ENCODE assay signal across 30 cellular contexts in genomic region chr3:46922426-46922825, GRCh38. TPM values are rescaled to one million over a fixed set of nuclear protein-coding genes. Genes with fewer than 3 reads are reported as not detected.
DNase-seq lines count a peak whose midpoint lies in the region; ATAC-seq and TF ChIP-seq lines count a peak whose summit lies in the region.
"Had no signal": no experiment of that assay in that cellular context is flagged by ENCODE, and none has a peak within 500 bp of the region (broad histone marks: within the 10 kb centered on the region; RNA-seq: fewer than 3 reads in every experiment).

No MANE protein-coding gene starts in this region.

- peaks cover 45% of the 10 kb centered on the region for H3K4me1 ChIP-seq in BLaER1
- peaks cover 8% of the 10 kb centered on the region for H3K4me1 ChIP-seq in osteoblast (ENCODE audit: insufficient read depth, low read length)
- H3K4me1 ChIP-seq: BE2C, SJSA1 had no signal

- H3K9ac ChIP-seq in BLaER1, result peak overlapping the region; percentile 1
- H3K9ac ChIP-seq: KMS-11 had no signal

- H3K27me3 ChIP-seq in BLaER1, result no peaks in the 10 kb centered on the region
- H3K27me3 ChIP-seq in osteoblast (ENCODE audit: insufficient read depth, low read length), result no peaks in the 10 kb centered on the region
- H3K27me3 ChIP-seq: BE2C, SJSA1 had no signal

- H3K4me3 Mint-ChIP-seq in activated T-helper 17 cell treated with anti-CD3 and anti-CD28 coated beads, Interleukin-2, amount 50 U/mL, for 72 hours, result no peak overlapping the region
- no peak overlapping the region for H3K4me3 Mint-ChIP-seq in stimulated activated memory B cell treated with anti-CD40 and anti-IgM and Interleukin-4, amounts not matched to agents 10 μg/mL and 1 μg/mL and 100 μg/mL, for 72 hours
- H3K4me3 Mint-ChIP-seq: CD4-positive, alpha-beta T cell had no signal

- peak overlapping the region; percentile 33 for H3K27ac Mint-ChIP-seq in activated T-helper 17 cell treated with anti-CD3 and anti-CD28 coated beads, Interleukin-2, amount 50 U/mL, for 72 hours
- H3K27ac Mint-ChIP-seq in stimulated activated memory B cell treated with anti-CD40 and anti-IgM and Interleukin-4, amounts not matched to agents 10 μg/mL and 1 μg/mL and 100 μg/mL, for 72 hours, result peak overlapping the region; percentile 78

- no peak for ATAC-seq in activated T-helper 17 cell treated with anti-CD3 and anti-CD28 coated beads, Interleukin-2, amount 50 U/mL, for 72 hours (replicated peaks)
- ATAC-seq in stimulated activated memory B cell treated with anti-CD40 and anti-IgM and Interleukin-4, amounts not matched to agents 10 μg/mL and 1 μg/mL and 100 μg/mL, for 72 hours, result no peak
- ATAC-seq: GM12878, PC-3 had no signal

- H3K36me3 Mint-ChIP-seq in activated T-helper 17 cell treated with anti-CD3 and anti-CD28 coated beads, Interleukin-2, amount 50 U/mL, for 72 hours (ENCODE audit: low read depth), result peaks cover 96% of the 10 kb centered on the region
- peaks cover 75% of the 10 kb centered on the region for H3K36me3 Mint-ChIP-seq in stimulated activated memory B cell treated with anti-CD40 and anti-IgM and Interleukin-4, amounts not matched to agents 10 μg/mL and 1 μg/mL and 100 μg/mL, for 72 hours

- H3K9me3 Mint-ChIP-seq in activated T-helper 17 cell treated with anti-CD3 and anti-CD28 coated beads, Interleukin-2, amount 50 U/mL, for 72 hours, result no peaks in the 10 kb centered on the region
- H3K9me3 Mint-ChIP-seq in stimulated activated memory B cell treated with anti-CD40 and anti-IgM and Interleukin-4, amounts not matched to agents 10 μg/mL and 1 μg/mL and 100 μg/mL, for 72 hours, result peaks cover 3% of the 10 kb centered on the region
- H3K9me3 Mint-ChIP-seq: CD4-positive, alpha-beta T cell; IgD-negative memory B cell had no signal

- TF ChIP-seq CTCF in osteoblast (IDR thresholded peaks at IDR 0.05; ENCODE audit: extremely low read depth, low read depth, low read length), result no peak

- peaks cover 87% of the 10 kb centered on the region for H3K36me3 ChIP-seq in BLaER1
- peaks cover 90% of the 10 kb centered on the region for H3K36me3 ChIP-seq in osteoblast (ENCODE audit: insufficient read depth, low read length)

- H3K79me2 ChIP-seq in osteoblast (ENCODE audit: insufficient read depth, low read length), result peaks cover 35% of the 10 kb centered on the region

- DNase-seq in osteoblast (ENCODE audit: insufficient read length, low spot score, missing footprints) (peak; percentile 73), DMS153 treated with DMSO at 0.1 percent for 48 hours (lab: John Stamatoyannopoulos, UW; ENCODE audit: unreplicated experiment) (no peak), dedifferentiated amniotic fluid mesenchymal stem cell (ENCODE audit: extremely low spot score) (no peak), hypothalamus (lab: John Stamatoyannopoulos, UW) (no peak)
- no peak for DNase-seq in activated CD8-positive, alpha-beta memory T cell treated with anti-CD3 and anti-CD28 coated beads for 24 hours
- DNase-seq: BE2C; CD4-positive, alpha-beta T cell; DMS79; EL; GDM1; NCI-H1048; NCI-H1417; NCI-H1694; NCI-H2029 treated with DMSO at 0.1 percent for 48 hours; NCI-H446 treated with DMSO at 0.1 percent for 48 hours; NCI-H526; NCI-H82; NK-92 treated with Interleukin-12 subunit alpha and Interleukin-12 subunit beta, amount 100 ng/mL, for 24 hours; PC-3; Right ventricle myocardium superior; RPMI8226 had no signal

- peak overlapping the region; percentile 55; the same call in 1 of the 2 replicates for H3K27ac ChIP-seq in BLaER1
- no peak overlapping the region for H3K27ac ChIP-seq in osteoblast (ENCODE audit: low read depth, low read length)
- H3K27ac ChIP-seq: KMS-11, SJSA1 had no signal

- H2AFZ ChIP-seq in osteoblast (ENCODE audit: low read length), result no peak overlapping the region

- H3K4me3 ChIP-seq in BLaER1 (no peak overlapping the region), osteoblast (ENCODE audit: insufficient read depth, low read length) (no peak overlapping the region)
- H3K4me3 ChIP-seq: GM12878, SJSA1 had no signal

- H4K20me1 ChIP-seq in BLaER1 (0 out of 2 replicates have a peak, but pooled peaks cover 6% of the 10 kb centered on the region), osteoblast (ENCODE audit: insufficient read depth, low read length) (peaks cover 40% of the 10 kb centered on the region)

- no peaks in the 10 kb centered on the region for H3K27me3 Mint-ChIP-seq in activated T-helper 17 cell treated with anti-CD3 and anti-CD28 coated beads, Interleukin-2, amount 50 U/mL, for 72 hours
- no peaks in the 10 kb centered on the region for H3K27me3 Mint-ChIP-seq in stimulated activated memory B cell treated with anti-CD40 and anti-IgM and Interleukin-4, amounts not matched to agents 10 μg/mL and 1 μg/mL and 100 μg/mL, for 72 hours
- H3K27me3 Mint-ChIP-seq: CD4-positive, alpha-beta T cell; IgD-negative memory B cell had no signal

- H3K9me3 ChIP-seq in BLaER1 (peaks cover 22% of the 10 kb centered on the region), osteoblast (ENCODE audit: low read depth, low read length) (no peaks in the 10 kb centered on the region)
- H3K9me3 ChIP-seq: BE2C, SJSA1 had no signal

- no peak overlapping the region for H3K4me2 ChIP-seq in BLaER1
- H3K4me2 ChIP-seq in osteoblast (ENCODE audit: insufficient read depth, low read length), result no peak overlapping the region
- H3K4me2 ChIP-seq: KMS-11 had no signal

- H3K4me1 Mint-ChIP-seq in activated T-helper 17 cell treated with anti-CD3 and anti-CD28 coated beads, Interleukin-2, amount 50 U/mL, for 72 hours, result peaks cover 6% of the 10 kb centered on the region
- H3K4me1 Mint-ChIP-seq in stimulated activated memory B cell treated with anti-CD40 and anti-IgM and Interleukin-4, amounts not matched to agents 10 μg/mL and 1 μg/mL and 100 μg/mL, for 72 hours, result peaks cover 36% of the 10 kb centered on the region

RNA-seq across cellular contexts. Expression of gene PTH1R, which starts 44.9 kb away (rescaled TPM):
- total RNA-seq in activated T-helper 17 cell treated with anti-CD3 and anti-CD28 coated beads, Interleukin-2, amount 50 U/mL, for 72 hours, result not detected
- total RNA-seq in osteoblast, result 0.29 and 0.36 TPM in 2 replicates
- total RNA-seq: CD4-positive, alpha-beta T cell; GM12878; PC-3; SJSA1 had no signal

RNA-seq across cellular contexts. Expression of gene CCDC12, which starts 54.1 kb away (rescaled TPM):
- 10 to 100 TPM; 46.9 to 59.8 TPM for total RNA-seq in activated T-helper 17 cell treated with anti-CD3 and anti-CD28 coated beads, Interleukin-2, amount 50 U/mL, for 72 hours
- 17.4 and 20.6 TPM in 2 replicates for total RNA-seq in osteoblast

RNA-seq across cellular contexts. Expression of gene NBEAL2, which starts 57.0 kb away (rescaled TPM):
- 100 to 1,000 TPM; 140 to 169 TPM for total RNA-seq in activated T-helper 17 cell treated with anti-CD3 and anti-CD28 coated beads, Interleukin-2, amount 50 U/mL, for 72 hours
- total RNA-seq in osteoblast, result 2.1 and 4.3 TPM in 2 replicates

RNA-seq across cellular contexts. Expression of gene MYL3, which starts 59.2 kb away (rescaled TPM):
- total RNA-seq in activated T-helper 17 cell treated with anti-CD3 and anti-CD28 coated beads, Interleukin-2, amount 50 U/mL, for 72 hours, result not detected
- not detected in 2 replicates for total RNA-seq in osteoblast
- total RNA-seq: A673; CD4-positive, alpha-beta T cell; GM12878; H4; PC-3; SJSA1 had no signal

Comparison
In these comparisons a context has a peak if more than half of its experiments do, and no peak if none do; other contexts are left out.
1. RNA of gene NBEAL2, which starts 57.0 kb away (total RNA-seq): 140 to 169 TPM in activated T-helper 17 cell treated with anti-CD3 and anti-CD28 coated beads, Interleukin-2, amount 50 U/mL, for 72 hours; 2.1 to 4.3 TPM in osteoblast; every median in the first group is over 10 times any median in the second.